8 cellular contexts compared by ENCODE assay signal in genomic region chr12:96500686-96501085, GRCh38. TPM values are rescaled to one million over a fixed set of nuclear protein-coding genes. Genes with fewer than 3 reads are reported as not detected.
DNase-seq lines count a peak whose midpoint lies in the region; ATAC-seq and TF ChIP-seq lines count a peak whose summit lies in the region.

No MANE protein-coding gene starts in this region.

- H3K36me3 ChIP-seq in heart left ventricle = no peaks in the 10 kb centered on the region
- no peaks in the 10 kb centered on the region for H3K36me3 ChIP-seq in upper lobe of right lung
- H3K36me3 ChIP-seq in SJCRH30 = no peaks in the 10 kb centered on the region

- no peak for TF ChIP-seq POLR2A in heart left ventricle (IDR thresholded peaks at IDR 0.05)

- H3K4me3 ChIP-seq in heart left ventricle = no peak overlapping the region
- no peak overlapping the region for H3K4me3 ChIP-seq in epithelial cell of proximal tubule (ENCODE audit: low read depth, low read length)
- no peak overlapping the region for H3K4me3 ChIP-seq in upper lobe of right lung
- no peak overlapping the region for H3K4me3 ChIP-seq in SJCRH30

- ATAC-seq in heart left ventricle = peak in 1 of 4 donors; percentile 30
- ATAC-seq in upper lobe of right lung = no peak
- no peak for ATAC-seq in GM21381 (IDR thresholded peaks at IDR 0.05; ENCODE audit: unreplicated experiment)

- 24 to 42% (median 37%) methylated on average over 3 of the region's 3 CpGs for WGBS in heart left ventricle, 4 donors

- DNase-seq in heart left ventricle (no peak), cardiac septum (ENCODE audit: low spot score) (no peak), RPMI8226 (peak; percentile 63), epithelial cell of proximal tubule (ENCODE audit: low read depth) (no peak), upper lobe of right lung (no peak), SJCRH30 (no peak), NCI-H2196 (lab: John Stamatoyannopoulos, UW; ENCODE audit: unreplicated experiment) (no peak)

- peak overlapping the region; percentile 37 to 91 (median 76) for H3K27ac ChIP-seq in heart left ventricle
- H3K27ac ChIP-seq in upper lobe of right lung = peak overlapping the region; percentile 83
- H3K27ac ChIP-seq in SJCRH30 = no peak overlapping the region; the same call in 1 of the 2 replicates

- intact Hi-C loops in heart left ventricle (cut with DNase I) = loop anchor here in 7 of 10 donors (5.0 to 10.0 kb wide), 7 partner anchors 53 to 438 kb away; partner anchors contain the start of gene CDK17 (in 2 of the 7)
- intact Hi-C loops in cardiac septum (cut with DNase I) = loop anchor here (5.0 kb wide), 1 partner anchor 53 kb away; no protein-coding TSS in a partner anchor
- intact Hi-C loops in upper lobe of right lung (cut with DNase I) = no loop called here

- TF ChIP-seq CTCF in heart left ventricle (IDR thresholded peaks at IDR 0.05) (peak in 7 of 12 donors; percentile 13 to 56 (median 34)), epithelial cell of proximal tubule (conservative IDR thresholded peaks at IDR 0.05; ENCODE audit: low read depth, low read length) (peak; percentile 9), upper lobe of right lung (IDR thresholded peaks at IDR 0.05) (peak; percentile 12)

- peaks cover 0 to 33% (median 13%) of the 10 kb centered on the region in 12 donors for H3K4me1 ChIP-seq in heart left ventricle
- H3K4me1 ChIP-seq in upper lobe of right lung = peaks cover 17% of the 10 kb centered on the region
- peaks cover 10% of the 10 kb centered on the region; the same call in 1 of the 2 replicates for H3K4me1 ChIP-seq in SJCRH30

- no peaks in the 10 kb centered on the region for H3K9me3 ChIP-seq in heart left ventricle
- no peaks in the 10 kb centered on the region for H3K9me3 ChIP-seq in upper lobe of right lung
- no peaks in the 10 kb centered on the region for H3K9me3 ChIP-seq in SJCRH30 (replicated peaks)

- H3K27me3 ChIP-seq in heart left ventricle (no peaks in the 10 kb centered on the region), upper lobe of right lung (no peaks in the 10 kb centered on the region), SJCRH30 (no peaks in the 10 kb centered on the region)

RNA-seq across cellular contexts. Expression of gene CFAP54, which starts 11.3 kb away (rescaled TPM):
- total RNA-seq in heart left ventricle (under 1 TPM in 8 of 9 donors, not detected in 1; 0.07 to 0.79 (median 0.16) TPM), cardiac septum (0.48 TPM), epithelial cell of proximal tubule (0.40 and 0.43 TPM in 2 replicates), upper lobe of right lung (0.75 TPM)
- under 1 TPM; 0.11 to 0.14 TPM for polyA plus RNA-seq in heart left ventricle
- 0.16 TPM in 1 of 2 replicates, not detected in the other for total RNA-seq in SJCRH30 (2014; rRNA removed; shearing (Covaris generic))
